ENCODE assay signal across 26 cellular contexts in the genomic region with DNA sequence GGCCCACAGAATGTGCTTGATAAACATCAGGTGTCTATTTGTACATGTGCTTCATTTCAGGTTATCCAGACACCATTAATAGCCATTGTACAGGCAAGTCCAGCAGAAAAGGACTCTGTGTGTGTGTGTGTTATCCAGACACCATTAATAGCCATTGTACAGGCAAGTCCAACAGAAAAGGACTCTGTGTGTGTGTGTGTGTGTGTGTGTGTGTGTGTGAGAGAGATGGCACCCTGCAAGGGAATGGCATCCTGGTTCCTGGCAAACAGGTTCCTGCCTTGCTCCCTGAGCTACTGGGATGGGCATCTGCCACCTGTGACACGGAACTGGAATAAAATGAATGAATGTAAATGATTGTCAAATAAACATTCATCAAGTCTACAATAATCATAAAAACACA.
"Had no signal": no experiment of that assay in that cellular context is flagged by ENCODE, and none has a peak within 500 bp of the region (broad histone marks: within the 10 kb centered on the region; RNA-seq: fewer than 3 reads in every experiment).

No MANE protein-coding gene starts in this region.

- H3K36me3 ChIP-seq: thoracic aorta, upper lobe of right lung, uterus had no signal

- H3K4me3 ChIP-seq: esophagus muscularis mucosa, gastroesophageal sphincter, psoas muscle, right lobe of liver, thoracic aorta, tibial nerve, upper lobe of right lung, uterus had no signal

- H3K27me3 ChIP-seq: esophagus muscularis mucosa, foreskin keratinocyte, gastroesophageal sphincter, right lobe of liver, tibial nerve, upper lobe of right lung, uterus had no signal

- ATAC-seq: foreskin keratinocyte; gastroesophageal sphincter; naive thymus-derived CD8-positive, alpha-beta T cell; psoas muscle; right lobe of liver; stimulated activated naive B cell treated with anti-CD40 and anti-IgM and Interleukin-4, amounts not matched to agents 10 μg/mL and 1 μg/mL and 100 μg/mL, for 72 hours; upper lobe of right lung had no signal

- H3K27ac ChIP-seq: epithelial cell of prostate, esophagus muscularis mucosa, foreskin keratinocyte, gastroesophageal sphincter, psoas muscle, right lobe of liver, thoracic aorta, tibial nerve, upper lobe of right lung, uterus had no signal

- H3K4me1 ChIP-seq: uterus had no signal

- DNase-seq: effector CD8-positive, alpha-beta T cell; endodermal cell; foreskin keratinocyte; glutamatergic neuron; hypothalamus; immature natural killer cell; islet precursor cell; kidney glomerular epithelial cell; mesenchymal stem cell; naive thymus-derived CD8-positive, alpha-beta T cell; nephron progenitor cell; nucleus accumbens; psoas muscle; retina; right lobe of liver; small intestine; stimulated activated CD4-positive, alpha-beta T cell treated with anti-CD3 and anti-CD28 coated beads, Interleukin-15, amount 100 ng/mL, for 24 hours; stimulated activated CD4-positive, alpha-beta T cell treated with anti-CD3 and anti-CD28 coated beads, Interleukin-2, amount 100 ng/mL, for 48 hours; stimulated activated naive B cell treated with anti-CD40 and anti-IgM and Interleukin-4, amounts not matched to agents 10 μg/mL and 1 μg/mL and 100 μg/mL, for 72 hours; upper lobe of right lung; uterus had no signal

- H3K9me3 ChIP-seq: esophagus muscularis mucosa, gastroesophageal sphincter, psoas muscle, right lobe of liver, thoracic aorta, tibial nerve, upper lobe of right lung, uterus had no signal
